Comparison of ENCODE assay signal across 25 cellular contexts in the genomic region with DNA sequence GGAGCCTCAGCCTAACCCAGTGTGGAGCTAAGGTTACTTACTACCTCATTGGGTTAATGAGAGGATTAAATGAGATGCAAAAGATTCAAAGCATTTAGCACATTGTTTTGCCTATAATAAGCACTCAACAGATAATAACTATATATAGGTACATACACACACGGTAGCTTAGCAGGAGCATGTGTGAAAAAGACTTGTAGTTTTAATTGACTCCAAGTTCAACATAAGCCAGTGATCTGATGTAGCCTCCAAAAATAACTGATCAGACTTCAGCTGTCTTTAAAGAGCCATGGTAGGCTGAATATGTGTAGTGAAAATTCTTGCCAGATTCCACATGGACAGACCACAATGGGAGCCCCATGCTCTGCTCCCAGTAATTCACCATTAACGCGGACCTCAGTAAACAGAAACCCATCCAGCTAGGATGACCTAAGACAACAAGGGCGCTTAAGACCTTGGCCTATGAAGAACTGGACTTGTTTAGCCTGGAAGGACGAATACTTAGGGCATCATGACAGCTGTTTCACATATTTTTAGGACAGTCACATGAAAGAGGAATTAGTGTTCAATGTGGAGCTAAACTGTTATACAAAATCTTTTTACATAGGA.
"Had no signal": no experiment of that assay in that cellular context is flagged by ENCODE, and none has a peak within 500 bp of the region (broad histone marks: within the 10 kb centered on the region; RNA-seq: fewer than 3 reads in every experiment).

No MANE protein-coding gene starts in this region.

- DNase-seq: activated CD4-positive, alpha-beta memory T cell treated with anti-CD3 and anti-CD28 coated beads, Interleukin-2, amount 10 ng/mL, durations not matched to agents 7 days and 5 days; activated CD4-positive, alpha-beta T cell treated with anti-CD3 and anti-CD28 coated beads for 1 hour; activated CD4-positive, alpha-beta T cell treated with anti-CD3 and anti-CD28 coated beads, Interleukin-2, amount 10 ng/mL, durations not matched to agents 7 days and 5 days; activated gamma-delta T cell treated with Interleukin-2 at 50 U/mL for 16 hours; activated naive CD4-positive, alpha-beta T cell treated with anti-CD3 and anti-CD28 coated beads, Interleukin-2, amount 50 U/mL, for 16 hours; activated T-cell treated with anti-CD3 and anti-CD28 coated beads, Interleukin-2, amount 50 U/mL, for 4 hours; cerebellar nuclear complex; colonic mucosa; dorsolateral prefrontal cortex; effector memory CD4-positive, alpha-beta T cell; heart left ventricle; hypothalamus; immature natural killer cell; kidney; left colon; midbrain; natural killer cell; ovary; retina; spleen; stimulated activated naive CD4-positive, alpha-beta T cell; T-helper 2 cell had no signal

- H3K4me3 ChIP-seq: colonic mucosa, dorsolateral prefrontal cortex, heart left ventricle, ovary, spleen, tibial nerve had no signal

- H3K27ac ChIP-seq: colonic mucosa, dorsolateral prefrontal cortex, heart left ventricle, ovary, spleen, tibial nerve had no signal

- H3K27me3 ChIP-seq: colonic mucosa, dorsolateral prefrontal cortex, heart left ventricle, ovary, spleen, tibial nerve had no signal

- H3K9me3 ChIP-seq: colonic mucosa, heart left ventricle, ovary, spleen, tibial nerve had no signal

- ATAC-seq: activated T-cell treated with anti-CD3 and anti-CD28 coated beads, Interleukin-2, amount 50 U/mL, for 4 hours; activated T-helper 17 cell treated with anti-CD3 and anti-CD28 coated beads, Interleukin-2, amount 50 U/mL, for 72 hours; heart left ventricle; left colon; natural killer cell; WTC11 had no signal

- H3K36me3 ChIP-seq: colonic mucosa, heart left ventricle, ovary, spleen, tibial nerve had no signal

- H3K4me1 ChIP-seq: colonic mucosa, spleen had no signal
